ENCODE assay signal across 9 cellular contexts in the genomic region with DNA sequence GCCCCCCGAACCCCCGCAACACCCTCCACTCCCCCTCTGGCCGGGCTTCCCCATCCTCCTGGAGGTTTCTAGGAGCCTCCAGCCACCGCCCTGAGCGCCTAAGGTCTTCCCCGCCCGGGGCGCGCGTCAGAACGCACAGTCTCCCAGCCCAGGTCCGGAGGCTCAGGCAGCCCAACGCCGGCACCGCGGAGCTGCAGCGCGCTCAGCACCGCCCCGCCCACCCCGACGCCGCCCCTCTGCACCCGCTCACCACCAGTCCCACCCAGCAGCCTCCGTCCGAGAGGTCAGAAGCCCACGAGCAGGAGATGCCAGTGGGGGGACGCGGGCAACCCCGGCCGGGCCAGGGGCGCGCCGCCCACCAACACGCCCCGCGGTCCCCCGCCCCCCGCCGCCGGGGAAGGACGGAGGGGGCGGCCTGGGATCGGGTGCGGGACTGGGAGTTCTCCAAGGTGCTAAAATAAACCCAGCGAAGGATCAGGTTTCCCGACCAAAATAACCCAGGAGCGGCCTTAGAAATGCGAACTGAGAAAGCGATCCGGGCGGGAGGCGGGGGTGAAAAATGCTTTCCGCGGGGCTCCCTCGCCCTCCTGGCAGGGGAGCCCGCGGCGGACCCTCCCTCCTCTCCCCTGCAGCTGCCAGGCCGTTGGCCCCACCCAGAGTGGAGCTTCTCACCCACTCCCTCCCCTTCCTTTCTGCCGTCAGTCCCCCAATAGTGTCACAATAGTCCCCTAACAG. TPM values are rescaled to one million over a fixed set of nuclear protein-coding genes. Genes with fewer than 3 reads are reported as not detected.
DNase-seq lines count a peak whose midpoint lies in the region; ATAC-seq and TF ChIP-seq lines count a peak whose summit lies in the region.
"Had no signal": no experiment of that assay in that cellular context is flagged by ENCODE, and none has a peak within 500 bp of the region (broad histone marks: within the 10 kb centered on the region; RNA-seq: fewer than 3 reads in every experiment).

No MANE protein-coding gene starts in this region.

- H3K9me3 Mint-ChIP-seq in activated T-cell treated with anti-CD3 and anti-CD28 coated beads, Interleukin-2, amount 50 U/mL, for 4 hours: no peaks in the 10 kb centered on the region

- H3K4me1 ChIP-seq in adipocyte (ENCODE audit: control insufficient read depth, insufficient read depth, low read length) (no peaks in the 10 kb centered on the region), iPS-20b (ENCODE audit: insufficient read depth, low read length) (no peaks in the 10 kb centered on the region; the same call in 1 of the 2 replicates), suprapubic skin (peaks cover 14% of the 10 kb centered on the region)

- ATAC-seq in activated T-cell treated with anti-CD3 and anti-CD28 coated beads, Interleukin-2, amount 50 U/mL, for 4 hours: peak; percentile 33 to 42
- no peak for ATAC-seq in GM18861 (IDR thresholded peaks at IDR 0.05; ENCODE audit: unreplicated experiment)

- H3K4me3 ChIP-seq in adipocyte (ENCODE audit: low read length) (no peak overlapping the region), iPS-20b (ENCODE audit: low read length) (peak overlapping the region; percentile 61), suprapubic skin (peak overlapping the region; percentile 32)

- H3K27ac ChIP-seq in iPS-20b (ENCODE audit: low read length) (no peak overlapping the region), suprapubic skin (no peak overlapping the region)

- TF ChIP-seq CTCF in suprapubic skin (IDR thresholded peaks at IDR 0.05): no peak

- TF ChIP-seq POLR2A in suprapubic skin (IDR thresholded peaks at IDR 0.05): no peak

- H3K27me3 ChIP-seq in adipocyte (replicated peaks; ENCODE audit: control insufficient read depth, insufficient read depth, low read length) (peaks cover 38% of the 10 kb centered on the region), iPS-20b (ENCODE audit: insufficient read depth, low read length) (peaks cover 44% of the 10 kb centered on the region), suprapubic skin (peaks cover 32% of the 10 kb centered on the region)

- no peaks in the 10 kb centered on the region for H3K9me3 ChIP-seq in adipocyte (ENCODE audit: control insufficient read depth, low read length)
- H3K9me3 ChIP-seq in iPS-20b (ENCODE audit: insufficient read depth, low read depth, low read length): no peaks in the 10 kb centered on the region
- H3K9me3 ChIP-seq in suprapubic skin: no peaks in the 10 kb centered on the region

- H3K9ac ChIP-seq in adipocyte (ENCODE audit: low read length) (no peak overlapping the region), iPS-20b (ENCODE audit: low read depth, low read length) (no peak overlapping the region)

- H3K4me3 Mint-ChIP-seq in activated T-cell treated with anti-CD3 and anti-CD28 coated beads, Interleukin-2, amount 50 U/mL, for 4 hours: no peak overlapping the region

- H3K27me3 Mint-ChIP-seq in activated T-cell treated with anti-CD3 and anti-CD28 coated beads, Interleukin-2, amount 50 U/mL, for 4 hours (ENCODE audit: low read depth): peaks cover 9% of the 10 kb centered on the region

- peaks cover 21% of the 10 kb centered on the region for H3K4me1 Mint-ChIP-seq in activated T-cell treated with anti-CD3 and anti-CD28 coated beads, Interleukin-2, amount 50 U/mL, for 4 hours (ENCODE audit: low read depth)

- DNase-seq in activated T-cell treated with anti-CD3 and anti-CD28 coated beads, Interleukin-2, amount 50 U/mL, for 4 hours: no peak
- no peak for DNase-seq in activated T-cell treated with anti-CD3 and anti-CD28 coated beads, Interleukin-2, amount 50 U/mL, for 1 hour
- DNase-seq in adipocyte (ENCODE audit: low read depth) (peak; percentile 63), suprapubic skin (ENCODE audit: low spot score in 2 of 2) (no peak), AML-193 (lab: John Stamatoyannopoulos, UW) (no peak), NCI-H1694 (lab: John Stamatoyannopoulos, UW) (no peak)
- DNase-seq: Karpas-422 had no signal

- H3K36me3 ChIP-seq in adipocyte (ENCODE audit: control insufficient read depth, insufficient read depth, low read length, severe bottlenecking) (no peaks in the 10 kb centered on the region), iPS-20b (ENCODE audit: insufficient read depth, low read depth, low read length) (no peaks in the 10 kb centered on the region), suprapubic skin (no peaks in the 10 kb centered on the region)

- H3K36me3 Mint-ChIP-seq in activated T-cell treated with anti-CD3 and anti-CD28 coated beads, Interleukin-2, amount 50 U/mL, for 4 hours (ENCODE audit: insufficient read depth): no peaks in the 10 kb centered on the region

- WGBS in suprapubic skin: 13% methylated on average over 4 of the region's 61 CpGs

- TF ChIP-seq EP300 in suprapubic skin (IDR thresholded peaks at IDR 0.05): no peak

RNA-seq across cellular contexts. Expression of gene FAM78A, which starts 6.5 kb away (rescaled TPM):
- 10 to 100 TPM; 24.1 to 31.3 (median 29.8) TPM for total RNA-seq in activated T-cell treated with anti-CD3 and anti-CD28 coated beads, Interleukin-2, amount 50 U/mL, for 4 hours
- 1 to 10 TPM in 3 of 4 donors, under 1 TPM in 1; 0.81 to 2.0 (median 1.3) TPM for total RNA-seq in suprapubic skin

RNA-seq across cellular contexts. Expression of gene PLPP7, which starts 6.7 kb away (rescaled TPM):
- not detected for total RNA-seq in activated T-cell treated with anti-CD3 and anti-CD28 coated beads, Interleukin-2, amount 50 U/mL, for 4 hours
- total RNA-seq in suprapubic skin: 1 to 10 TPM in 1 of 4 donors, under 1 TPM in 3; 0.80 to 1.1 (median 0.92) TPM

Comparison
In these comparisons a context has a peak if more than half of its experiments do, and no peak if none do; other contexts are left out.
1. RNA of gene FAM78A, which starts 6.5 kb away (total RNA-seq): 24.1 to 31.3 TPM in activated T-cell treated with anti-CD3 and anti-CD28 coated beads, Interleukin-2, amount 50 U/mL, for 4 hours; 0.81 to 2.0 TPM in suprapubic skin; every median in the first group is over 4 times any median in the second.